Comparison of ENCODE assay signal across 18 cellular contexts in the genomic region with DNA sequence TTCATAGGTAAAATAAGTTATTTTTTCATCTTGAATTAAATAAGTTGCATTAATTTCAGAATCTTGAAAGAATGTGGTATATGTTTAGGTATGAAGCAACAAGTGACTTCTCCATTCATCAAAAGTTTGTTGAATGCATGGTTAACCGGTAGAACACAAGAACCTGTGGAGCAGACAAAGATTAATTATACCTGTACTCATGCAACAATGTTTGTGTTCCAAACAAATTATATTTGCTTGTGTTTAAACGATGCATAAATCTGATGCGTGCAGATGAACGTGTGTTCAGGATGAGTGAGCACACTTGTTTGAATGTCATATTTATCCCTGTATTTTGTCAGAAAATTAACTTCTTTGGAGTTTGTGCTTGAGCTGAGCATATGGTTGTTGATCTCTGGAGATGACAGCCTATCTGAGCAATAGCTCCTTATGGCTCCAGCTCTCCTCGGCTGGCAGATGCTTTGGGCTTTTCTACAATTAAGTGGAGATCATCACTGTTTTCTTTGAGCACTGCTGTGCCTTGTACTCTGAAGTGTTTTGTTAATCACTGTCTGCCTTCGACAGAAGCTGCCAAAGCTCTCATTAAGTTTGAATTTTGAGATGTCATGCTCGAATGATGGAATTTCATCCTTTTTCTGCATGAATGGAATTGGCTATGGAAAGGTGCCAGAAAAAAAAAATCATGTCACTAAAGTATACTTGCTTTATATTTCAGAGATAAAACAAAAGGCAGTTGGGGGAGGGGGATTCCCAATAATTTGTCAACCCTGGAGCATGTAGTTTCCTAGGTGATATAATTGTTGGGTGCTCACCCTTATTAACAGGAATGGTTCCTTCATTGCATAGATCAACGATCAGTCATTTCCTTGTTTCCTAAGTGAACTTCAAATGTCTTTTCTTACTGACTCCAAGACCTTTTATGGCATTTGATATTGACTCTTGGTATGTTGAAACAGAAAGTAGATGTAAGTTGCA.
A peak's percentile ranks its signal among the peaks of the same experiment; 100 is the strongest.
DNase-seq lines count a peak whose midpoint lies in the region; ATAC-seq, FAIRE-seq and TF ChIP-seq lines count a peak whose summit lies in the region.
"Had no signal": no experiment of that assay in that cellular context is flagged by ENCODE, and none has a peak within 500 bp of the region (broad histone marks: within the 10 kb centered on the region; RNA-seq: fewer than 3 reads in every experiment).

No MANE protein-coding gene starts in this region.

- H3K27ac ChIP-seq in WERI-Rb-1 (peak overlapping the region; percentile 43), small intestine (ENCODE audit: low read depth in 1 of 2, low read length in 1 of 2) (no peak overlapping the region)
- H3K27ac ChIP-seq: stomach had no signal

- H3K4me3 ChIP-seq in WERI-Rb-1 (ENCODE audit: low read depth, low read length), result no peak overlapping the region
- H3K4me3 ChIP-seq in small intestine (ENCODE audit: low read depth in 1 of 2, low read length in 2 of 2), result no peak overlapping the region
- H3K4me3 ChIP-seq: stomach had no signal

- H3K36me3 ChIP-seq in WERI-Rb-1, result no peaks in the 10 kb centered on the region
- no peaks in the 10 kb centered on the region for H3K36me3 ChIP-seq in small intestine (ENCODE audit: control insufficient read depth in 2 of 2, insufficient read depth in 2 of 2, low read length in 2 of 2)
- H3K36me3 ChIP-seq: stomach had no signal

- ATAC-seq in natural killer cell treated with Interleukin-12 subunit alpha and Interleukin-12 subunit beta and Interleukin-15 and Interleukin-18, amount 100 ng/mL, for 72 hours, result no peak
- no peak for ATAC-seq in left lobe of liver
- ATAC-seq: activated CD4-positive, CD25-positive, alpha-beta regulatory T cell treated with anti-CD3 and anti-CD28 coated beads, Interleukin-2, amount 50 U/mL, for 24 hours; naive thymus-derived CD8-positive, alpha-beta T cell had no signal

- no peaks in the 10 kb centered on the region for H3K4me1 Mint-ChIP-seq in natural killer cell treated with Interleukin-12 subunit alpha and Interleukin-12 subunit beta and Interleukin-15 and Interleukin-18, amount 100 ng/mL, for 72 hours (ENCODE audit: low read depth in 2 of 2)
- H3K4me1 Mint-ChIP-seq: CD14-positive monocyte; naive thymus-derived CD8-positive, alpha-beta T cell had no signal

- no peaks in the 10 kb centered on the region for H3K27me3 Mint-ChIP-seq in natural killer cell treated with Interleukin-12 subunit alpha and Interleukin-12 subunit beta and Interleukin-15 and Interleukin-18, amount 100 ng/mL, for 72 hours
- H3K27me3 Mint-ChIP-seq: naive thymus-derived CD8-positive, alpha-beta T cell had no signal

- no peaks in the 10 kb centered on the region for H3K9me3 ChIP-seq in WERI-Rb-1 (ENCODE audit: severe bottlenecking)
- no peaks in the 10 kb centered on the region for H3K9me3 ChIP-seq in small intestine (ENCODE audit: control insufficient read depth, low read depth)
- H3K9me3 ChIP-seq: stomach had no signal

- FAIRE-seq in small intestine (lab: Jason Lieb, UNC), result no peak
- FAIRE-seq: A204.1 had no signal

- H3K4me3 Mint-ChIP-seq in natural killer cell treated with Interleukin-12 subunit alpha and Interleukin-12 subunit beta and Interleukin-15 and Interleukin-18, amount 100 ng/mL, for 72 hours, result no peak overlapping the region
- H3K4me3 Mint-ChIP-seq: CD14-positive monocyte; endodermal cell; naive thymus-derived CD8-positive, alpha-beta T cell; T-helper 2 cell treated with Interferon-gamma antibody and Interleukin-4, amounts not matched to agents 5 μg/mL and 100 μg/mL, for 36 hours had no signal

- TF ChIP-seq CTCF in WERI-Rb-1 (IDR thresholded peaks at IDR 0.05; ENCODE audit: low read depth, low read length), result no peak

- no peaks in the 10 kb centered on the region for H3K4me1 ChIP-seq in small intestine (ENCODE audit: control insufficient read depth in 2 of 2, insufficient read depth in 1 of 2, low read depth in 1 of 2, low read length in 1 of 2)
- H3K4me1 ChIP-seq: stomach had no signal

- DNase-seq in NCI-H510A treated with DMSO at 0.1 percent for 48 hours (lab: John Stamatoyannopoulos, UW) (peak; percentile 9), NCI-H510A (lab: John Stamatoyannopoulos, UW) (no peak), NCI-H1694 (lab: John Stamatoyannopoulos, UW) (peak; percentile 47), WERI-Rb-1 (peak; percentile 66), renal cortical epithelial cell (ENCODE audit: low read depth) (peak; percentile 73), small intestine (no peak), left lobe of liver (ENCODE audit: low spot score) (no peak)
- DNase-seq in natural killer cell treated with Interleukin-12 subunit alpha and Interleukin-12 subunit beta and Interleukin-15 and Interleukin-18, amount 100 ng/mL, for 72 hours (ENCODE audit: low spot score), result no peak
- DNase-seq: activated gamma-delta T cell treated with Interleukin-2 at 50 U/mL for 16 hours; endodermal cell; naive thymus-derived CD8-positive, alpha-beta T cell; SIG-M5; stimulated activated CD4-positive, alpha-beta T cell treated with anti-CD3 and anti-CD28 coated beads, Interleukin-15, amount 100 ng/mL, for 24 hours; stomach had no signal

- H3K9me3 Mint-ChIP-seq in natural killer cell treated with Interleukin-12 subunit alpha and Interleukin-12 subunit beta and Interleukin-15 and Interleukin-18, amount 100 ng/mL, for 72 hours, result peaks cover 16% of the 10 kb centered on the region

- 51 to 56% (median 55%) methylated on average over 8 of the region's 8 CpGs for WGBS in small intestine, 3 donors

- no peak overlapping the region for H3K27ac Mint-ChIP-seq in natural killer cell treated with Interleukin-12 subunit alpha and Interleukin-12 subunit beta and Interleukin-15 and Interleukin-18, amount 100 ng/mL, for 72 hours
- H3K27ac Mint-ChIP-seq: CD14-positive monocyte; endodermal cell; naive thymus-derived CD8-positive, alpha-beta T cell; T-helper 2 cell treated with Interferon-gamma antibody and Interleukin-4, amounts not matched to agents 5 μg/mL and 100 μg/mL, for 36 hours had no signal

- H3K36me3 Mint-ChIP-seq in natural killer cell treated with Interleukin-12 subunit alpha and Interleukin-12 subunit beta and Interleukin-15 and Interleukin-18, amount 100 ng/mL, for 72 hours, result no peaks in the 10 kb centered on the region
- H3K36me3 Mint-ChIP-seq: CD14-positive monocyte; naive thymus-derived CD8-positive, alpha-beta T cell had no signal

- H3K27me3 ChIP-seq in WERI-Rb-1 (ENCODE audit: insufficient read depth, low read depth, severe bottlenecking) (no peaks in the 10 kb centered on the region), small intestine (ENCODE audit: control insufficient read depth in 2 of 2, insufficient read depth in 2 of 2, low read length in 2 of 2) (no peaks in the 10 kb centered on the region)
- H3K27me3 ChIP-seq: stomach had no signal

Comparison
In these comparisons a context has a peak if more than half of its experiments do, and no peak if none do; other contexts are left out.
1. DNase-seq: peak in NCI-H510A treated with DMSO at 0.1 percent for 48 hours (single experiment), NCI-H1694 (single experiment), WERI-Rb-1 (single experiment) and renal cortical epithelial cell (single experiment); none in NCI-H510A (single experiment), small intestine (single experiment), natural killer cell treated with Interleukin-12 subunit alpha and Interleukin-12 subunit beta and Interleukin-15 and Interleukin-18, amount 100 ng/mL, for 72 hours (single experiment) and left lobe of liver (single experiment).